In the genomic region with DNA sequence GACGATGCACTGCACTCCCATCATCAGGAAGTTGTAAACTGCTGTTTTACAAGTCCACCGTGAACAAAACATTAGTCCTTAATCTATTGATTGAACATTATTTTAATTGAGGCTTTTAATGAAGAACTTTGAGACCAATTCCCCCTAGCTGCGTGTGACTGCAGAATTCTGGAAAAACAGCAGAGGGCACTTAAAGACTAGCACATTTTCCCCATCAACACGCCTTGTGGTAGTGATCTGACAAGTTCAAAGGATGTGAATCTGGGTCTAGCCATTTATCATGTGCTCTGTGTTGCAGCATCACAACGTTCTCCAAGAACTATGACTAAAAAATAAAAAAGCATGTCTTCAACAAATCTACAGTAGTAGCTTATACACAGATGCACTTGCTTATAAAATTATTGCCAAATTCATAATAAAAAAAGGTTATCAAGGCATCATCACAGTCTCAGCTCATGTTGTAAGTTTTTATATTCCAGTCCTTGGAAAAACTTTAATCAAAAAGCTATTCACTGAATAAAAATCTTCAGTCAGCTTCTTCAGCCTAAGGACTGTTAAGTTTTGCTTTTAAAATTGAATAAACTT, we compare ENCODE assay signal across 8 cellular contexts. TPM values are rescaled to one million over a fixed set of nuclear protein-coding genes. Genes with fewer than 3 reads are reported as not detected.
DNase-seq lines count a peak whose midpoint lies in the region; ATAC-seq and TF ChIP-seq lines count a peak whose summit lies in the region.

No MANE protein-coding gene starts in this region.

- ATAC-seq in activated T-helper 17 cell treated with anti-CD3 and anti-CD28 coated beads, Interleukin-2, amount 50 U/mL, for 72 hours (replicated peaks): peak; percentile 32
- peak; percentile 69 to 77 for ATAC-seq in stimulated activated naive B cell treated with anti-CD40 and anti-IgM and Interleukin-4, amounts not matched to agents 10 μg/mL and 1 μg/mL and 100 μg/mL, for 72 hours (replicated peaks)
- no peak for ATAC-seq in GM18907 (IDR thresholded peaks at IDR 0.05; ENCODE audit: unreplicated experiment)

- H3K4me1 Mint-ChIP-seq in activated T-helper 17 cell treated with anti-CD3 and anti-CD28 coated beads, Interleukin-2, amount 50 U/mL, for 72 hours: no peaks in the 10 kb centered on the region
- no peaks in the 10 kb centered on the region for H3K4me1 Mint-ChIP-seq in stimulated activated naive B cell treated with anti-CD40 and anti-IgM and Interleukin-4, amounts not matched to agents 10 μg/mL and 1 μg/mL and 100 μg/mL, for 72 hours

- H3K27me3 Mint-ChIP-seq in activated T-helper 17 cell treated with anti-CD3 and anti-CD28 coated beads, Interleukin-2, amount 50 U/mL, for 72 hours: peaks cover 40% of the 10 kb centered on the region
- peaks cover 35 to 39% of the 10 kb centered on the region in 2 donors for H3K27me3 Mint-ChIP-seq in stimulated activated naive B cell treated with anti-CD40 and anti-IgM and Interleukin-4, amounts not matched to agents 10 μg/mL and 1 μg/mL and 100 μg/mL, for 72 hours

- no peak overlapping the region for H3K4me3 Mint-ChIP-seq in activated T-helper 17 cell treated with anti-CD3 and anti-CD28 coated beads, Interleukin-2, amount 50 U/mL, for 72 hours
- no peak overlapping the region for H3K4me3 Mint-ChIP-seq in stimulated activated naive B cell treated with anti-CD40 and anti-IgM and Interleukin-4, amounts not matched to agents 10 μg/mL and 1 μg/mL and 100 μg/mL, for 72 hours

- DNase-seq in AG08396 (ENCODE audit: low spot score): peak; percentile 37
- no peak for DNase-seq in GM12864 (ENCODE audit: low read depth)
- DNase-seq in NCI-H2107 (lab: John Stamatoyannopoulos, UW): peak; percentile 27
- peak; percentile 28 for DNase-seq in hepatic stellate cell (ENCODE audit: low spot score)
- peak; percentile 4 for DNase-seq in stimulated activated naive B cell treated with anti-CD40 and anti-IgM and Interleukin-4, amounts not matched to agents 10 μg/mL and 1 μg/mL and 100 μg/mL, for 72 hours
- no peak for DNase-seq in activated T-cell treated with anti-CD3 and anti-CD28 coated beads, Interleukin-2, amount 50 U/mL, for 1 hour

- no peaks in the 10 kb centered on the region for H3K36me3 Mint-ChIP-seq in activated T-helper 17 cell treated with anti-CD3 and anti-CD28 coated beads, Interleukin-2, amount 50 U/mL, for 72 hours (ENCODE audit: low read depth)
- no peaks in the 10 kb centered on the region for H3K36me3 Mint-ChIP-seq in stimulated activated naive B cell treated with anti-CD40 and anti-IgM and Interleukin-4, amounts not matched to agents 10 μg/mL and 1 μg/mL and 100 μg/mL, for 72 hours

- no peak overlapping the region for H3K4me3 ChIP-seq in GM12864 (ENCODE audit: low read depth, low read length)

- no peaks in the 10 kb centered on the region for H3K9me3 Mint-ChIP-seq in activated T-helper 17 cell treated with anti-CD3 and anti-CD28 coated beads, Interleukin-2, amount 50 U/mL, for 72 hours
- no peaks in the 10 kb centered on the region for H3K9me3 Mint-ChIP-seq in stimulated activated naive B cell treated with anti-CD40 and anti-IgM and Interleukin-4, amounts not matched to agents 10 μg/mL and 1 μg/mL and 100 μg/mL, for 72 hours

- no peak overlapping the region for H3K27ac Mint-ChIP-seq in activated T-helper 17 cell treated with anti-CD3 and anti-CD28 coated beads, Interleukin-2, amount 50 U/mL, for 72 hours
- H3K27ac Mint-ChIP-seq in stimulated activated naive B cell treated with anti-CD40 and anti-IgM and Interleukin-4, amounts not matched to agents 10 μg/mL and 1 μg/mL and 100 μg/mL, for 72 hours: no peak overlapping the region

- TF ChIP-seq CTCF in GM12864 (IDR thresholded peaks at IDR 0.05; ENCODE audit: low read depth, low read length, missing control alignments): peak; percentile 52

RNA-seq across cellular contexts. Expression of gene SKOR2, which starts 35.8 kb away (rescaled TPM):
- not detected for total RNA-seq in activated T-helper 17 cell treated with anti-CD3 and anti-CD28 coated beads, Interleukin-2, amount 50 U/mL, for 72 hours

RNA-seq across cellular contexts. Expression of gene IER3IP1, which starts 39.5 kb away (rescaled TPM):
- total RNA-seq in activated T-helper 17 cell treated with anti-CD3 and anti-CD28 coated beads, Interleukin-2, amount 50 U/mL, for 72 hours: 10 to 100 TPM in 1 of 2 donors, 1 to 10 TPM in 1; 7.5 to 11.2 TPM

Comparison
In these comparisons a context has a peak if more than half of its experiments do, and no peak if none do; other contexts are left out.
1. DNase-seq: peak in AG08396 (single experiment), NCI-H2107 (single experiment), hepatic stellate cell (single experiment) and stimulated activated naive B cell treated with anti-CD40 and anti-IgM and Interleukin-4, amounts not matched to agents 10 μg/mL and 1 μg/mL and 100 μg/mL, for 72 hours (single experiment); none in GM12864 (single experiment) and activated T-cell treated with anti-CD3 and anti-CD28 coated beads, Interleukin-2, amount 50 U/mL, for 1 hour (single experiment).